ENCODE assay signal across 22 cellular contexts in genomic region chr10:4451512-4451911, GRCh38.
A peak's percentile ranks its signal among the peaks of the same experiment; 100 is the strongest.
DNase-seq lines count a peak whose midpoint lies in the region; ATAC-seq and TF ChIP-seq lines count a peak whose summit lies in the region.
"Had no signal": no experiment of that assay in that cellular context is flagged by ENCODE, and none has a peak within 500 bp of the region (broad histone marks: within the 10 kb centered on the region; RNA-seq: fewer than 3 reads in every experiment).

No MANE protein-coding gene starts in this region.

- WGBS in hepatocyte (ENCODE audit: low lambda C conversion rate, missing lambda C conversion rate) = 66% methylated on average over 4 of the region's 4 CpGs

- H3K4me3 ChIP-seq in SK-N-MC (peak overlapping the region; percentile 38), hepatocyte (no peak overlapping the region), skeletal muscle satellite cell (ENCODE audit: low read length) (peak overlapping the region; percentile 46)
- H3K4me3 ChIP-seq: ascending aorta, gastrocnemius medialis, MG63, right lobe of liver, SJCRH30 had no signal

- peak overlapping the region; percentile 65 for H3K4me3 Mint-ChIP-seq in HFFc6
- H3K4me3 Mint-ChIP-seq: CD4-positive, alpha-beta T cell; naive B cell; T-helper 17 cell had no signal

- H3K36me3 ChIP-seq in SK-N-MC (ENCODE audit: insufficient read depth, low read length) = no peaks in the 10 kb centered on the region
- H3K36me3 ChIP-seq in hepatocyte (replicated peaks; ENCODE audit: insufficient read depth, low read depth) = no peaks in the 10 kb centered on the region
- H3K36me3 ChIP-seq in skeletal muscle satellite cell (ENCODE audit: insufficient read depth, low read length) = no peaks in the 10 kb centered on the region
- H3K36me3 ChIP-seq: ascending aorta, gastrocnemius medialis, MG63, right lobe of liver, SJCRH30 had no signal

- H3K9me3 ChIP-seq in SK-N-MC (ENCODE audit: low read depth, low read length) = no peaks in the 10 kb centered on the region
- no peaks in the 10 kb centered on the region for H3K9me3 ChIP-seq in hepatocyte (ENCODE audit: low read depth)
- no peaks in the 10 kb centered on the region for H3K9me3 ChIP-seq in skeletal muscle satellite cell (replicated peaks; ENCODE audit: low read length)
- H3K9me3 ChIP-seq: ascending aorta, gastrocnemius medialis, MG63, right lobe of liver, SJCRH30 had no signal

- TF ChIP-seq CTCF in HFFc6 (IDR thresholded peaks at IDR 0.05) (no peak), hepatocyte (IDR thresholded peaks at IDR 0.05; ENCODE audit: poor library complexity) (no peak)

- H3K27ac Mint-ChIP-seq in HFFc6 = peak overlapping the region; percentile 65
- H3K27ac Mint-ChIP-seq: activated naive CD4-positive, alpha-beta T cell treated with anti-CD3 and anti-CD28 coated beads, Interleukin-2, amount 50 U/mL, for 72 hours; CD4-positive, alpha-beta T cell; T-helper 17 cell had no signal

- H3K4me1 ChIP-seq in hepatocyte (ENCODE audit: insufficient read depth) = peaks cover 7% of the 10 kb centered on the region
- H3K4me1 ChIP-seq in skeletal muscle satellite cell (ENCODE audit: control insufficient read depth, insufficient read depth, low read length) = peaks cover 5% of the 10 kb centered on the region
- H3K4me1 ChIP-seq: ascending aorta, gastrocnemius medialis, right lobe of liver, SJCRH30 had no signal

- in situ Hi-C loops in G401 (cut with HindIII; ENCODE audit: low sequenced_read_pairs) = no loop called here

- H3K4me2 ChIP-seq in hepatocyte (peak overlapping the region; percentile 22), skeletal muscle satellite cell (ENCODE audit: low read length) (peak overlapping the region; percentile 52)

- H2AFZ ChIP-seq in hepatocyte = no peak overlapping the region

- H3K36me3 Mint-ChIP-seq in HFFc6 (ENCODE audit: low read depth) = 0 out of 2 replicates have a peak, but pooled peaks cover under 1% of the 10 kb centered on the region
- H3K36me3 Mint-ChIP-seq: activated naive CD4-positive, alpha-beta T cell treated with anti-CD3 and anti-CD28 coated beads, Interleukin-2, amount 50 U/mL, for 72 hours; naive B cell had no signal

- peaks cover 22% of the 10 kb centered on the region for H3K4me1 Mint-ChIP-seq in HFFc6 (ENCODE audit: low read depth)

- no peaks in the 10 kb centered on the region for H4K20me1 ChIP-seq in hepatocyte (ENCODE audit: insufficient read depth, poor library complexity, severe bottlenecking)

- H3K27ac ChIP-seq in SK-N-MC (no peak overlapping the region), hepatocyte (no peak overlapping the region)
- H3K27ac ChIP-seq: ascending aorta, gastrocnemius medialis, right lobe of liver, SJCRH30 had no signal

- peaks cover under 1% of the 10 kb centered on the region; the same call in 1 of the 2 replicates for H3K9me3 Mint-ChIP-seq in HFFc6
- H3K9me3 Mint-ChIP-seq: activated naive CD4-positive, alpha-beta T cell treated with anti-CD3 and anti-CD28 coated beads, Interleukin-2, amount 50 U/mL, for 72 hours; CD4-positive, alpha-beta T cell had no signal

- H3K79me2 ChIP-seq in hepatocyte = no peaks in the 10 kb centered on the region

- no peaks in the 10 kb centered on the region for H3K27me3 ChIP-seq in hepatocyte
- no peaks in the 10 kb centered on the region for H3K27me3 ChIP-seq in skeletal muscle satellite cell (ENCODE audit: control insufficient read depth, insufficient read depth, low read length)
- H3K27me3 ChIP-seq: ascending aorta, gastrocnemius medialis, MG63, right lobe of liver, SJCRH30 had no signal

- ATAC-seq in left lobe of liver = no peak
- ATAC-seq: esophagus mucosa, gastrocnemius medialis, Panc1, right lobe of liver, T-helper 17 cell had no signal

- DNase-seq in HFFc6 (no peak), SK-N-MC (ENCODE audit: low read depth, low spot score) (no peak), hepatocyte (ENCODE audit: low spot score) (no peak), left lobe of liver (ENCODE audit: low spot score) (no peak), G401 (ENCODE audit: low spot score) (no peak), mesenteric fat pad (ENCODE audit: low spot score) (no peak)
- DNase-seq: CD4-positive, alpha-beta T cell; effector CD4-positive, alpha-beta T cell; gastrocnemius medialis; kidney; MG63; naive B cell; NCI-H1417 treated with DMSO at 0.1 percent for 48 hours; NCI-H2171 treated with DMSO at 0.1 percent for 48 hours; right lobe of liver; SJCRH30; T-helper 17 cell had no signal

- H3K9ac ChIP-seq in SK-N-MC (ENCODE audit: insufficient read length) (no peak overlapping the region), skeletal muscle satellite cell (ENCODE audit: low read depth, low read length) (no peak overlapping the region)

- H3K27me3 Mint-ChIP-seq in HFFc6 (ENCODE audit: insufficient read depth) = no peaks in the 10 kb centered on the region
- H3K27me3 Mint-ChIP-seq: CD4-positive, alpha-beta T cell; T-helper 17 cell had no signal

- no peaks in the 10 kb centered on the region for H3K9me2 ChIP-seq in hepatocyte (replicated peaks; ENCODE audit: insufficient read depth)
